In genomic region chr16:87404764-87405625, GRCh38 we compare ENCODE assay signal across 20 cellular contexts. TPM values are rescaled to one million over a fixed set of nuclear protein-coding genes. Genes with fewer than 3 reads are reported as not detected.
DNase-seq lines count a peak whose midpoint lies in the region; ATAC-seq, FAIRE-seq and TF ChIP-seq lines count a peak whose summit lies in the region.
"Had no signal": no experiment of that assay in that cellular context is flagged by ENCODE, and none has a peak within 500 bp of the region (broad histone marks: within the 10 kb centered on the region; RNA-seq: fewer than 3 reads in every experiment).

No MANE protein-coding gene starts in this region.

- POLR2A ChIA-PET in IMR-90 (lab: Charles Lee; ENCODE audit: unreplicated experiment): no interaction called here
- POLR2A ChIA-PET in GM12878 (lab: Charles Lee): no interaction called here

- no TSS peak for BruUV-seq in IMR-90 (replicated peaks; lab: Mats Ljungman, UMichigan)
- no TSS peak for BruUV-seq in GM12878 (replicated peaks; lab: Mats Ljungman, UMichigan)

- H3K9me1 ChIP-seq in IMR-90 (ENCODE audit: insufficient read depth, low read length): peaks cover 8% of the 10 kb centered on the region; the same call in 1 of the 2 replicates

- RAD21 ChIA-PET in GM12878 (lab: Charles Lee; ENCODE audit: unreplicated experiment): no interaction called here

- H3K27me3 ChIP-seq in IMR-90 (ENCODE audit: control insufficient read depth, insufficient read depth, low read length): no peaks in the 10 kb centered on the region
- peaks cover 0 to 3% of the 10 kb centered on the region in 2 experiments; a peak in 2 of 4 replicates for H3K27me3 ChIP-seq in GM12878 (replicated peaks in 1 of 2; ENCODE audit: control insufficient read depth in 2 of 2, insufficient read depth in 2 of 2, low read length in 1 of 2)
- no peaks in the 10 kb centered on the region for H3K27me3 ChIP-seq in right lobe of liver
- H3K27me3 ChIP-seq: transverse colon had no signal

- dilution Hi-C loops in IMR-90 (cut with HindIII; ENCODE audit: low sequenced_read_pairs, unreplicated experiment): no loop called here

- SMC1A ChIA-PET in GM12878 (lab: Charles Lee; ENCODE audit: uncharacterized antibody, unreplicated experiment): no interaction called here

- no peak overlapping the region for H4K8ac ChIP-seq in IMR-90 (ENCODE audit: low read depth in 2 of 2, low read length in 2 of 2)

- H2BK15ac ChIP-seq in IMR-90 (ENCODE audit: low read depth, low read length): no peak overlapping the region

- H2BK120ac ChIP-seq in IMR-90 (ENCODE audit: low read depth, low read length): no peak overlapping the region

- no peak overlapping the region for H4K5ac ChIP-seq in IMR-90 (ENCODE audit: low read depth, low read length)

- TF ChIP-seq RAD21 in IMR-90 (IDR thresholded peaks at IDR 0.05; ENCODE audit: low read length): no peak
- no peak for TF ChIP-seq RAD21 in GM12878 (IDR thresholded peaks at IDR 0.05; ENCODE audit: insufficient read depth, low read depth, low read length)

- H3K4me3 ChIP-seq in IMR-90 (ENCODE audit: insufficient read depth, low read depth, low read length): no peak overlapping the region
- H3K4me3 ChIP-seq in GM12878: no peak overlapping the region
- H3K4me3 ChIP-seq in right lobe of liver: no peak overlapping the region
- H3K4me3 ChIP-seq: skin epidermis, transverse colon had no signal

- ATAC-seq in IMR-90 (ENCODE audit: low read depth) (no peak), GM12878 (no peak), right lobe of liver (peak in 2 of 4 donors; percentile 25 to 36), sciatic nerve (peak; percentile 17), GM21381 (IDR thresholded peaks at IDR 0.05; ENCODE audit: unreplicated experiment) (no peak), HG02642 (IDR thresholded peaks at IDR 0.05; ENCODE audit: poor library complexity, unreplicated experiment) (no peak)
- ATAC-seq: activated CD8-positive, alpha-beta T cell treated with anti-CD3 and anti-CD28 coated beads, Interleukin-2, amount 10 ng/mL, durations not matched to agents 7 days and 5 days; stimulated activated memory B cell treated with anti-CD40 and anti-IgM and Interleukin-4, amounts not matched to agents 10 μg/mL and 1 μg/mL and 100 μg/mL, for 72 hours; T-cell had no signal

- no peak overlapping the region for H3K23ac ChIP-seq in IMR-90 (ENCODE audit: low read depth, low read length)

- CTCF ChIA-PET in IMR-90 (lab: Yijun Ruan, JAX) (interaction anchor here (0.6 to 1.3 kb wide), 2 partner anchors 11 to 165 kb away, joined by 3 read pairs; no protein-coding TSS in a partner anchor), GM12878 (lab: Yijun Ruan, JAX) (interaction anchor here (1.1 kb wide), 1 partner anchor 11 kb away, joined by 5 read pairs; no protein-coding TSS in a partner anchor)

- no peak overlapping the region for H3K9ac ChIP-seq in IMR-90 (ENCODE audit: low read depth, low read length)
- no peak overlapping the region for H3K9ac ChIP-seq in GM12878 (ENCODE audit: control insufficient read depth, insufficient read depth, low read length)

- 0 out of 2 replicates have a peak, but pooled peaks have one; percentile 27 for TF ChIP-seq POLR2A in IMR-90 (IDR thresholded peaks at IDR 0.05; ENCODE audit: low read depth, low read length)
- TF ChIP-seq POLR2A in GM12878 (IDR thresholded peaks at IDR 0.05; ENCODE audit: low read depth, low read length): peak; percentile 46; the same call in 1 of the 2 replicates
- TF ChIP-seq POLR2A in right lobe of liver (IDR thresholded peaks at IDR 0.05): no peak

- no peak overlapping the region for H3K14ac ChIP-seq in IMR-90 (replicated peaks; ENCODE audit: low read depth, low read length)

- H3K18ac ChIP-seq in IMR-90 (ENCODE audit: low read depth, low read length): no peak overlapping the region

- no peak overlapping the region for H2AK9ac ChIP-seq in IMR-90 (replicated peaks; ENCODE audit: low read depth, low read length, poor library complexity)

- no peak overlapping the region for H3K4ac ChIP-seq in IMR-90 (ENCODE audit: low read depth, low read length)

- H2AFZ ChIP-seq in IMR-90 (replicated peaks; ENCODE audit: low read length, poor library complexity): peak overlapping the region; percentile 17
- no peak overlapping the region for H2AFZ ChIP-seq in GM12878 (ENCODE audit: control insufficient read depth, low read depth, low read length)

- H2BK20ac ChIP-seq in IMR-90 (ENCODE audit: low read depth, low read length): no peak overlapping the region

- H3K56ac ChIP-seq in IMR-90 (ENCODE audit: extremely low read depth, insufficient read depth, low read length): no peak overlapping the region

- H3K4me1 ChIP-seq in IMR-90 (ENCODE audit: control insufficient read depth, insufficient read depth, low read length) (no peaks in the 10 kb centered on the region), GM12878 (ENCODE audit: control insufficient read depth, insufficient read depth, low read length) (peaks cover 11% of the 10 kb centered on the region), right lobe of liver (no peaks in the 10 kb centered on the region)

- H4K20me1 ChIP-seq in IMR-90 (ENCODE audit: insufficient read depth, low read length) (peaks cover 12% of the 10 kb centered on the region; the same call in 1 of the 2 replicates), GM12878 (ENCODE audit: control insufficient read depth, insufficient read depth) (no peaks in the 10 kb centered on the region; the same call in none of the 2 replicates)

- H2BK5ac ChIP-seq in IMR-90 (ENCODE audit: low read depth, low read length, poor library complexity, severe bottlenecking): no peak overlapping the region

- no peak overlapping the region for H4K91ac ChIP-seq in IMR-90 (ENCODE audit: insufficient read depth, low read depth, low read length)

- peaks cover 16 to 24% of the 10 kb centered on the region in 2 experiments for H3K79me1 ChIP-seq in IMR-90 (ENCODE audit: low read depth in 1 of 2, low read length in 2 of 2)

- no peak for DNase-seq in IMR-90
- no peak for DNase-seq in GM12878 (ENCODE audit: low read depth, low spot score)
- peak in 2 of 3 donors; percentile 36 to 38 for DNase-seq in right lobe of liver
- peak; percentile 46 for DNase-seq in sciatic nerve (ENCODE audit: low spot score)
- no peak for DNase-seq in NCI-H1417 treated with DMSO at 0.1 percent for 48 hours (lab: John Stamatoyannopoulos, UW)
- no peak for DNase-seq in NCI-H2081 treated with DMSO at 0.1 percent for 48 hours (lab: John Stamatoyannopoulos, UW)
- DNase-seq: activated CD8-positive, alpha-beta T cell treated with anti-CD3 and anti-CD28 coated beads, Interleukin-2, amount 10 ng/mL, durations not matched to agents 7 days and 5 days; effector CD4-positive, alpha-beta T cell; GOT3; islet precursor cell; midbrain; NCI-H1105; T-cell; transverse colon had no signal

- TF ChIP-seq CTCF in IMR-90 (conservative IDR thresholded peaks at IDR 0.05; ENCODE audit: low read depth, low read length): no peak
- no peak for TF ChIP-seq CTCF in GM12878 (IDR thresholded peaks at IDR 0.05 in 2 of 3, conservative IDR thresholded peaks at IDR 0.05 in 1 of 3; ENCODE audit: control insufficient read depth in 2 of 3, extremely low read depth in 1 of 3, insufficient read depth in 1 of 3, low read depth in 3 of 3, low read length in 3 of 3)
- no peak for TF ChIP-seq CTCF in right lobe of liver (IDR thresholded peaks at IDR 0.05)

- H2AK5ac ChIP-seq in IMR-90 (ENCODE audit: low read depth, low read length): no peak overlapping the region

- intact Hi-C loops in IMR-90 (cut with micrococcal nuclease) (no loop called here), GM12878 (cut with micrococcal nuclease; ENCODE audit: unreplicated experiment) (no loop called here), right lobe of liver (cut with DNase I) (no loop called here), sciatic nerve (cut with DNase I) (no loop called here)

- no peak overlapping the region for H3K27ac ChIP-seq in IMR-90 (ENCODE audit: insufficient read depth, low read length)
- H3K27ac ChIP-seq in GM12878 (ENCODE audit: control insufficient read depth, insufficient read depth): no peak overlapping the region
- no peak overlapping the region for H3K27ac ChIP-seq in right lobe of liver
- H3K27ac ChIP-seq: skin epidermis, transverse colon had no signal

- no peak for TF ChIP-seq EP300 in GM12878 (IDR thresholded peaks at IDR 0.05; ENCODE audit: borderline replicate concordance in 1 of 2, control insufficient read depth in 1 of 2, low read depth in 2 of 2, low read length in 2 of 2)

- H3K9me3 ChIP-seq in IMR-90 (ENCODE audit: control insufficient read depth, insufficient read depth, low read length) (no peaks in the 10 kb centered on the region), GM12878 (replicated peaks; ENCODE audit: control insufficient read depth, insufficient read depth, low read length) (no peaks in the 10 kb centered on the region; the same call in 2 of the 3 replicates), right lobe of liver (no peaks in the 10 kb centered on the region)
- H3K9me3 ChIP-seq: transverse colon had no signal

- 90% methylated on average over 4 of the region's 19 CpGs; no CpG with 5 or more reads in 1 of the 2 experiments for WGBS in IMR-90 (ENCODE audit: extremely low coverage in 2 of 2, insufficient read length in 1 of 2), 2 experiments
- WGBS in GM12878 (ENCODE audit: insufficient coverage, insufficient replicate concordance, low lambda C conversion rate, missing lambda C conversion rate): 91% methylated on average over 19 of the region's 19 CpGs
- WGBS in right lobe of liver (ENCODE audit: insufficient coverage, low coverage, low lambda C conversion rate, missing lambda C conversion rate): 89% methylated on average over 11 of the region's 19 CpGs

- peaks cover 48% of the 10 kb centered on the region for H3K36me3 ChIP-seq in IMR-90 (ENCODE audit: control insufficient read depth, insufficient read depth, low read length)
- peaks cover 0 to 12% of the 10 kb centered on the region in 2 experiments; a peak in 1 of 4 replicates for H3K36me3 ChIP-seq in GM12878 (ENCODE audit: control insufficient read depth in 2 of 2, insufficient read depth in 2 of 2, low read length in 1 of 2)
- peaks cover 1 to 55% (median 20%) of the 10 kb centered on the region in 4 donors for H3K36me3 ChIP-seq in right lobe of liver

- no peak for FAIRE-seq in GM12878 (lab: Jason Lieb, UNC)
- FAIRE-seq: D721Med, GM12892 had no signal

- H3K4me2 ChIP-seq in IMR-90 (ENCODE audit: low read depth, low read length) (no peak overlapping the region), GM12878 (ENCODE audit: control insufficient read depth, insufficient read depth) (no peak overlapping the region)

- H3K79me2 ChIP-seq in GM12878 (ENCODE audit: control insufficient read depth, insufficient read depth, low read length): no peaks in the 10 kb centered on the region

- in situ Hi-C loops in IMR-90 (cut with MboI; ENCODE audit: low sequenced_read_pairs) (loop anchor here (25.0 kb wide), 1 partner anchor 357 kb away; the partner anchor contains the start of gene KLHDC4), GM12878 (cut with MboI) (no loop called here)

RNA-seq across cellular contexts. Expression of gene MAP1LC3B, which starts 12.9 kb away (rescaled TPM):
- 23.5 and 25.3 TPM in 2 replicates for total RNA-seq in IMR-90 (2012; rRNA removed)
- 46.9 and 57.7 TPM in 2 replicates for polyA plus RNA-seq in IMR-90 (2012; rRNA removed)
- polyA plus RNA-seq in IMR-90 (2012; cell fraction: cytosol; rRNA removed): 30.4 and 40.6 TPM in 2 replicates
- 7.3 and 33.0 TPM in 2 replicates for polyA plus RNA-seq in IMR-90 (2012; cell fraction: nucleus; rRNA removed; ENCODE audit: low replicate concordance)
- total RNA-seq in GM12878 (2013; cell fraction: nucleolus; rRNA removed): 16.7 and 17.8 TPM in 2 replicates
- 7.4 and 8.1 TPM in 2 replicates for total RNA-seq in GM12878 (2014; rRNA removed)
- 6.1 and 7.2 TPM in 2 replicates for total RNA-seq in GM12878 (2014; rRNA removed; fragmentation: Illumina TruSeq; extraction: Trizol)
- 21.4 and 21.5 TPM in 2 replicates for total RNA-seq in GM12878 (2021)
- 24.7 TPM for polyA plus RNA-seq in GM12878 (2011; ENCODE audit: low read depth)
- polyA plus RNA-seq in GM12878 (2011; rRNA removed): 15.5 and 16.9 TPM in 2 replicates
- 8.0 and 13.2 TPM in 2 replicates for polyA plus RNA-seq in GM12878 (2011; cell fraction: cytosol; rRNA removed)
- polyA plus RNA-seq in GM12878 (2011; cell fraction: nucleus; rRNA removed): 7.3 and 8.1 TPM in 2 replicates
- 31.9 and 34.0 TPM in 2 replicates for polyA plus RNA-seq in GM12878 (2012)
- polyA plus RNA-seq in GM12878 (2014; fragmentation: Illumina TruSeq; extraction: Trizol): 22.0 and 27.1 TPM in 2 replicates
- polyA plus RNA-seq in GM12878 (2014; fragmentation: Nextera tagmentation; extraction: Ambion mirVana): 10 to 100 TPM in 1 of 2 experiments, 1 to 10 TPM in 1; 9.1 to 11.9 TPM
- polyA plus RNA-seq in GM12878 (2014; rRNA removed): 9.4 and 10.3 TPM in 2 replicates
- polyA plus RNA-seq in GM12878 (2016; fragmentation: Nextera tagmentation; extraction: Ambion mirVana): 10 to 100 TPM; 42.7 to 42.8 TPM
- polyA minus RNA-seq in GM12878 (2011; rRNA and poly(A)+ RNA removed): 7.8 and 9.0 TPM in 2 replicates
- 4.1 and 8.4 TPM in 2 replicates for polyA minus RNA-seq in GM12878 (2011; cell fraction: cytosol; rRNA and poly(A)+ RNA removed)
- polyA minus RNA-seq in GM12878 (2011; cell fraction: nucleus; rRNA and poly(A)+ RNA removed): 4.4 and 5.6 TPM in 2 replicates
- total RNA-seq in right lobe of liver: 10 to 100 TPM; 16.5 to 48.8 (median 25.6) TPM
- total RNA-seq in sciatic nerve: 55.9 TPM

RNA-seq across cellular contexts. Expression of gene FBXO31, which starts 21.4 kb away (rescaled TPM):
- total RNA-seq in IMR-90 (2012; rRNA removed) (10.4 and 10.6 TPM in 2 replicates), GM12878 (2014; rRNA removed) (13.9 and 14.6 TPM in 2 replicates), GM12878 (2014; rRNA removed; fragmentation: Illumina TruSeq; extraction: Trizol) (7.4 and 8.4 TPM in 2 replicates), GM12878 (2021) (29.2 and 33.1 TPM in 2 replicates), right lobe of liver (10 to 100 TPM; 20.6 to 56.9 (median 31.1) TPM), sciatic nerve (50.3 TPM)
- polyA plus RNA-seq in IMR-90 (2012; rRNA removed) (16.9 and 20.7 TPM in 2 replicates), GM12878 (2011; rRNA removed) (9.3 and 14.8 TPM in 2 replicates), GM12878 (2014; fragmentation: Illumina TruSeq; extraction: Trizol) (3.6 and 8.6 TPM in 2 replicates), GM12878 (2014; fragmentation: Nextera tagmentation; extraction: Ambion mirVana) (under 1 TPM; 0.19 to 0.97 TPM), GM12878 (2014; rRNA removed) (15.8 and 22.6 TPM in 2 replicates), GM12878 (2016; fragmentation: Nextera tagmentation; extraction: Ambion mirVana) (10 to 100 TPM in 1 of 2 experiments, 1 to 10 TPM in 1; 10.0 to 10.7 TPM)
- 10.1 and 14.2 TPM in 2 replicates for polyA plus RNA-seq in IMR-90 (2012; cell fraction: cytosol; rRNA removed)
- 54.4 and 120 TPM in 2 replicates for polyA plus RNA-seq in IMR-90 (2012; cell fraction: nucleus; rRNA removed; ENCODE audit: low replicate concordance)
- total RNA-seq in GM12878 (2013; cell fraction: nucleolus; rRNA removed): 24.8 and 40.0 TPM in 2 replicates
- 8.6 TPM for polyA plus RNA-seq in GM12878 (2011; ENCODE audit: low read depth)
- polyA plus RNA-seq in GM12878 (2011; cell fraction: cytosol; rRNA removed): 11.5 and 13.6 TPM in 2 replicates
- polyA plus RNA-seq in GM12878 (2011; cell fraction: nucleus; rRNA removed): 42.5 and 42.8 TPM in 2 replicates
- 18.2 and 20.2 TPM in 2 replicates for polyA plus RNA-seq in GM12878 (2012)
- 15.2 and 22.1 TPM in 2 replicates for polyA minus RNA-seq in GM12878 (2011; rRNA and poly(A)+ RNA removed)
- polyA minus RNA-seq in GM12878 (2011; cell fraction: cytosol; rRNA and poly(A)+ RNA removed): 4.8 and 7.2 TPM in 2 replicates
- 15.7 and 23.9 TPM in 2 replicates for polyA minus RNA-seq in GM12878 (2011; cell fraction: nucleus; rRNA and poly(A)+ RNA removed)

Comparison
In these comparisons a context has a peak if more than half of its experiments do, and no peak if none do; other contexts are left out.
1. DNase-seq: peak in right lobe of liver (2 of 3) and sciatic nerve (single experiment); none in IMR-90 (single experiment), GM12878 (single experiment), NCI-H1417 treated with DMSO at 0.1 percent for 48 hours (single experiment) and NCI-H2081 treated with DMSO at 0.1 percent for 48 hours (single experiment).